In the genomic region with DNA sequence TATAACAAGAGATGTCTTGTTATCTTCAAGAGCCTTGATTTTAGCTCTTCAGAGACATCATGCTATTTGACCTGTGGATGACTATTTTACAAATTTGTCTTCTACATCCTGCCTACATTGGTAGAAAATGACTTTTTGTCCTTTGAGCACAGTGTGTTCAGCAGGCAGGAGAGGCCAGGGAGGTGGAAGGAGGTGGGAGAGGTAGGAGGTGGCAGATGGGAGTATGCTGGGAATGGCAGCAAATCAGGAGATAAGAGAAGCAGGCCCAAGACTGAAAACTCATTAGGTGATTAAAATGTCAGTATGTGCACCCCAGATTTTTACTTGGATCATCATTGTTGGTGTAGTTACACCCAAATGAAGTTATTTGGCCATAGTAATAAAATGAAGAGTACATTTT, we compare ENCODE assay signal across 19 cellular contexts.
"Had no signal": no experiment of that assay in that cellular context is flagged by ENCODE, and none has a peak within 500 bp of the region (broad histone marks: within the 10 kb centered on the region; RNA-seq: fewer than 3 reads in every experiment).

No MANE protein-coding gene starts in this region.

- H3K27ac Mint-ChIP-seq: activated CD4-positive, alpha-beta T cell treated with anti-CD3 and anti-CD28 coated beads, Interleukin-2, amount 10 ng/mL, durations not matched to agents 24 days and 14 days; activated naive CD8-positive, alpha-beta T cell treated with anti-CD3 and anti-CD28 coated beads for 36 hours; effector memory CD8-positive, alpha-beta T cell; neural progenitor cell; stimulated activated effector memory CD8-positive, alpha-beta T cell treated with anti-CD3 and anti-CD28 coated beads, Interleukin-12 subunit alpha, Interleukin-12 subunit beta, amount 100 ng/mL, for 72 hours had no signal

- H3K27me3 ChIP-seq: gastrocnemius medialis, neural progenitor cell, pancreas, sigmoid colon, thyroid gland had no signal

- H3K9me3 Mint-ChIP-seq: activated CD4-positive, alpha-beta T cell treated with anti-CD3 and anti-CD28 coated beads, Interleukin-2, amount 10 ng/mL, durations not matched to agents 24 days and 14 days; activated naive CD8-positive, alpha-beta T cell treated with anti-CD3 and anti-CD28 coated beads for 36 hours; brain; effector memory CD8-positive, alpha-beta T cell; neural progenitor cell; stimulated activated effector memory CD8-positive, alpha-beta T cell treated with anti-CD3 and anti-CD28 coated beads, Interleukin-12 subunit alpha, Interleukin-12 subunit beta, amount 100 ng/mL, for 72 hours had no signal

- ATAC-seq: effector memory CD8-positive, alpha-beta T cell; gastrocnemius medialis; heart right ventricle; left colon; stimulated activated effector memory CD8-positive, alpha-beta T cell treated with anti-CD3 and anti-CD28 coated beads, Interleukin-12 subunit alpha, Interleukin-12 subunit beta, amount 100 ng/mL, for 72 hours had no signal

- FAIRE-seq: pancreas, TTC549 had no signal

- H3K9ac ChIP-seq: neural progenitor cell had no signal

- H3K36me3 Mint-ChIP-seq: activated naive CD8-positive, alpha-beta T cell treated with anti-CD3 and anti-CD28 coated beads for 36 hours; brain; neural progenitor cell; stimulated activated effector memory CD8-positive, alpha-beta T cell treated with anti-CD3 and anti-CD28 coated beads, Interleukin-12 subunit alpha, Interleukin-12 subunit beta, amount 100 ng/mL, for 72 hours had no signal

- H3K4me3 Mint-ChIP-seq: activated CD4-positive, alpha-beta T cell treated with anti-CD3 and anti-CD28 coated beads, Interleukin-2, amount 10 ng/mL, durations not matched to agents 24 days and 14 days; activated naive CD8-positive, alpha-beta T cell treated with anti-CD3 and anti-CD28 coated beads for 36 hours; brain; effector memory CD8-positive, alpha-beta T cell; neural progenitor cell; stimulated activated effector memory CD8-positive, alpha-beta T cell treated with anti-CD3 and anti-CD28 coated beads, Interleukin-12 subunit alpha, Interleukin-12 subunit beta, amount 100 ng/mL, for 72 hours had no signal

- DNase-seq: activated CD4-positive, alpha-beta T cell treated with anti-CD3 and anti-CD28 coated beads, Interleukin-2, amount 10 ng/mL, durations not matched to agents 24 days and 14 days; activated CD4-positive, CD25-positive, alpha-beta regulatory T cell; activated CD8-positive, alpha-beta memory T cell treated with anti-CD3 and anti-CD28 coated beads, Interleukin-2, amount 50 U/mL, for 48 hours; activated gamma-delta T cell treated with Interleukin-2 at 50 U/mL for 16 hours; activated naive CD8-positive, alpha-beta T cell treated with anti-CD3 and anti-CD28 coated beads for 36 hours; amygdala; effector memory CD8-positive, alpha-beta T cell; gastrocnemius medialis; heart right ventricle; left colon; lower lobe of right lung; sigmoid colon; T-helper 2 cell; thyroid gland had no signal

- H3K4me1 Mint-ChIP-seq: activated naive CD8-positive, alpha-beta T cell treated with anti-CD3 and anti-CD28 coated beads for 36 hours; brain; stimulated activated effector memory CD8-positive, alpha-beta T cell treated with anti-CD3 and anti-CD28 coated beads, Interleukin-12 subunit alpha, Interleukin-12 subunit beta, amount 100 ng/mL, for 72 hours had no signal

- H3K9me3 ChIP-seq: gastrocnemius medialis, heart right ventricle, lower lobe of right lung, pancreas, sigmoid colon, thyroid gland had no signal

- H3K4me1 ChIP-seq: heart right ventricle, lower lobe of right lung, neural progenitor cell, sigmoid colon, thyroid gland had no signal

- H3K36me3 ChIP-seq: neural progenitor cell, sigmoid colon had no signal

- H3K4me3 ChIP-seq: gastrocnemius medialis, heart right ventricle, lower lobe of right lung, neural progenitor cell, pancreas, sigmoid colon, thyroid gland had no signal

- H3K4me2 ChIP-seq: neural progenitor cell had no signal

- H2AFZ ChIP-seq: neural progenitor cell had no signal

- H3K27ac ChIP-seq: heart right ventricle, lower lobe of right lung, neural progenitor cell, sigmoid colon, thyroid gland had no signal
